In genomic region chr12:114855678-114856077, GRCh38 we compare ENCODE assay signal across 33 cellular contexts.
DNase-seq lines count a peak whose midpoint lies in the region; ATAC-seq, FAIRE-seq and TF ChIP-seq lines count a peak whose summit lies in the region.
"Had no signal": no experiment of that assay in that cellular context is flagged by ENCODE, and none has a peak within 500 bp of the region (broad histone marks: within the 10 kb centered on the region; RNA-seq: fewer than 3 reads in every experiment).

No MANE protein-coding gene starts in this region.

- RAD21 ChIA-PET in GM12878 (lab: Charles Lee; ENCODE audit: unreplicated experiment) = no interaction called here

- DNase-seq in HepG2 (ENCODE audit: low spot score) = no peak
- no peak for DNase-seq in right lobe of liver
- DNase-seq in GM12878 (ENCODE audit: low read depth, low spot score) = no peak
- no peak for DNase-seq in K562 (ENCODE audit: extremely low read depth in 1 of 4, low spot score in 3 of 4)
- no peak for DNase-seq in MG63
- DNase-seq: 8988T; ACHN; AML-193; BE2C; C1 segment of cervical spinal cord; Caco-2; Calu3; CD4-positive, alpha-beta memory T cell; CD4-positive, alpha-beta T cell; CD4-positive, CD25-positive, alpha-beta regulatory T cell; CD8-positive, alpha-beta memory T cell; CD8-positive, alpha-beta T cell; COR-L47; DMS 273 treated with DMSO at 0.1 percent for 48 hours; DMS153; DMS53; DMS79; DMS79 treated with DMSO at 0.1 percent for 48 hours; DND-41; EL had no signal

- no peak for ATAC-seq in HepG2
- no peak for ATAC-seq in right lobe of liver
- no peak for ATAC-seq in GM12878
- no peak for ATAC-seq in K562
- no peak for ATAC-seq in HG03280 (IDR thresholded peaks at IDR 0.05; ENCODE audit: unreplicated experiment)
- ATAC-seq: A549; CD8-positive, alpha-beta T cell had no signal

- CTCF ChIA-PET in HepG2 (lab: Yijun Ruan, JAX; ENCODE audit: low intra/inter-chr PET ratio, low total read pairs) (no interaction called here), GM12878 (lab: Yijun Ruan, JAX) (no interaction called here), K562 (lab: Yijun Ruan, JAX; ENCODE audit: low intra/inter-chr PET ratio) (no interaction called here)

- in situ Hi-C loops in HepG2 (cut with HindIII; ENCODE audit: extremely low pct_ligation_motif_present, low pct_unique_long_range_greater_than_20kb) = no loop called here
- in situ Hi-C loops in GM12878 (cut with MboI) = no loop called here
- in situ Hi-C loops in K562 (cut with MboI) = no loop called here

- H3K4me2 ChIP-seq in HepG2 (ENCODE audit: low read depth, low read length) = no peak overlapping the region
- H3K4me2 ChIP-seq in GM12878 (ENCODE audit: control insufficient read depth, insufficient read depth) = no peak overlapping the region
- H3K4me2 ChIP-seq in K562 (ENCODE audit: insufficient read depth, low read length) = no peak overlapping the region
- H3K4me2 ChIP-seq: A549; BLaER1; BLaER1 treated with 17β-estradiol and CSF1 and Interleukin-3, amounts not matched to agents 10 nM and 100 nM had no signal

- H4K20me1 ChIP-seq in HepG2 (ENCODE audit: insufficient read depth, low read length) = no peaks in the 10 kb centered on the region
- no peaks in the 10 kb centered on the region for H4K20me1 ChIP-seq in GM12878 (ENCODE audit: control insufficient read depth, insufficient read depth)
- no peaks in the 10 kb centered on the region for H4K20me1 ChIP-seq in K562 (replicated peaks; ENCODE audit: control insufficient read depth, insufficient read depth, low read length)
- H4K20me1 ChIP-seq: BLaER1; BLaER1 treated with 17β-estradiol and CSF1 and Interleukin-3, amounts not matched to agents 10 nM and 100 nM had no signal

- no peak for TF ChIP-seq RAD21 in HepG2 (CRISPR knock-in tag; IDR thresholded peaks at IDR 0.05)
- TF ChIP-seq RAD21 in GM12878 (IDR thresholded peaks at IDR 0.05; ENCODE audit: insufficient read depth, low read depth, low read length) = no peak
- TF ChIP-seq RAD21 in K562 (CRISPR knock-in tag; conservative IDR thresholded peaks at IDR 0.05 in 1 of 2, IDR thresholded peaks at IDR 0.05 in 1 of 2) = no peak

- H2AFZ ChIP-seq in HepG2 (ENCODE audit: low read length) (no peak overlapping the region), GM12878 (ENCODE audit: control insufficient read depth, low read depth, low read length) (no peak overlapping the region), K562 (ENCODE audit: low read depth, low read length) (no peak overlapping the region)

- H3K36me3 ChIP-seq in HepG2 (replicated peaks in 1 of 2; ENCODE audit: control insufficient read depth in 1 of 2, insufficient read depth in 2 of 2, low read length in 2 of 2) (no peaks in the 10 kb centered on the region), right lobe of liver (no peaks in the 10 kb centered on the region), GM12878 (ENCODE audit: control insufficient read depth in 2 of 2, insufficient read depth in 2 of 2, low read length in 1 of 2) (no peaks in the 10 kb centered on the region), K562 (ENCODE audit: control insufficient read depth, insufficient read depth, low read length) (no peaks in the 10 kb centered on the region), MG63 (no peaks in the 10 kb centered on the region)
- H3K36me3 ChIP-seq: BE2C; BLaER1; BLaER1 treated with 17β-estradiol and CSF1 and Interleukin-3, amounts not matched to agents 10 nM and 100 nM had no signal

- FAIRE-seq in HepG2 (lab: Jason Lieb, UNC) (no peak), GM12878 (lab: Jason Lieb, UNC) (no peak), K562 (lab: Jason Lieb, UNC) (no peak)
- FAIRE-seq: A204.1, A549, D721Med had no signal

- no peaks in the 10 kb centered on the region for H3K9me1 ChIP-seq in K562 (ENCODE audit: control insufficient read depth, insufficient read depth, low read length)

- no TSS peak for BruUV-seq in HepG2 (replicated peaks; lab: Mats Ljungman, UMichigan)
- no TSS peak for BruUV-seq in GM12878 (replicated peaks; lab: Mats Ljungman, UMichigan)
- no TSS peak for BruUV-seq in K562 (replicated peaks; lab: Mats Ljungman, UMichigan)

- H3K27me3 ChIP-seq in HepG2 (ENCODE audit: control insufficient read depth in 1 of 2, insufficient read depth in 2 of 2, low read length in 2 of 2) (no peaks in the 10 kb centered on the region), right lobe of liver (no peaks in the 10 kb centered on the region), GM12878 (replicated peaks in 1 of 2; ENCODE audit: control insufficient read depth in 2 of 2, insufficient read depth in 2 of 2, low read length in 1 of 2) (no peaks in the 10 kb centered on the region), K562 (ENCODE audit: control insufficient read depth in 2 of 2, insufficient read depth in 2 of 2, low read length in 2 of 2) (no peaks in the 10 kb centered on the region), MG63 (no peaks in the 10 kb centered on the region)
- H3K27me3 ChIP-seq: BE2C; BLaER1; BLaER1 treated with 17β-estradiol and CSF1 and Interleukin-3, amounts not matched to agents 10 nM and 100 nM had no signal

- TF ChIP-seq EP300 in HepG2 (IDR thresholded peaks at IDR 0.05; ENCODE audit: low read depth in 2 of 2, low read length in 2 of 2) (no peak), HepG2 (CRISPR knock-in tag; IDR thresholded peaks at IDR 0.05; ENCODE audit: borderline replicate concordance) (no peak), GM12878 (IDR thresholded peaks at IDR 0.05; ENCODE audit: borderline replicate concordance in 1 of 2, control insufficient read depth in 1 of 2, low read depth in 2 of 2, low read length in 2 of 2) (no peak), K562 (IDR thresholded peaks at IDR 0.05; ENCODE audit: low read length) (no peak)

- SMC1A ChIA-PET in GM12878 (lab: Charles Lee; ENCODE audit: uncharacterized antibody, unreplicated experiment) = no interaction called here

- no peaks in the 10 kb centered on the region for H3K79me2 ChIP-seq in HepG2 (ENCODE audit: insufficient read depth, low read length)
- no peaks in the 10 kb centered on the region for H3K79me2 ChIP-seq in GM12878 (ENCODE audit: control insufficient read depth, insufficient read depth, low read length)
- H3K79me2 ChIP-seq in K562 (ENCODE audit: control insufficient read depth, insufficient read depth, low read length) = no peaks in the 10 kb centered on the region

- H3K27ac ChIP-seq in HepG2 (ENCODE audit: extremely low read length, insufficient read depth, low read length) (no peak overlapping the region), right lobe of liver (no peak overlapping the region), GM12878 (ENCODE audit: control insufficient read depth, insufficient read depth) (no peak overlapping the region), K562 (ENCODE audit: extremely low read depth, low read depth, low read length) (no peak overlapping the region)
- H3K27ac ChIP-seq: 22Rv1; A549; BLaER1; BLaER1 treated with 17β-estradiol and CSF1 and Interleukin-3, amounts not matched to agents 10 nM and 100 nM; C4-2B had no signal

- no peaks in the 10 kb centered on the region for H3K9me3 ChIP-seq in HepG2 (ENCODE audit: low read length)
- no peaks in the 10 kb centered on the region for H3K9me3 ChIP-seq in right lobe of liver
- no peaks in the 10 kb centered on the region; the same call in 2 of the 3 replicates for H3K9me3 ChIP-seq in GM12878 (replicated peaks; ENCODE audit: control insufficient read depth, insufficient read depth, low read length)
- H3K9me3 ChIP-seq in K562 (replicated peaks; ENCODE audit: control insufficient read depth, insufficient read depth, low read depth, low read length) = no peaks in the 10 kb centered on the region
- no peaks in the 10 kb centered on the region for H3K9me3 ChIP-seq in MG63
- H3K9me3 ChIP-seq: BE2C had no signal

- H3K4me1 ChIP-seq in HepG2 (ENCODE audit: insufficient read depth, low read length) = peaks cover 11% of the 10 kb centered on the region
- peaks cover 0 to 14% (median 0%) of the 10 kb centered on the region in 4 donors for H3K4me1 ChIP-seq in right lobe of liver
- no peaks in the 10 kb centered on the region for H3K4me1 ChIP-seq in GM12878 (ENCODE audit: control insufficient read depth, insufficient read depth, low read length)
- H3K4me1 ChIP-seq in K562 (replicated peaks in 1 of 2; ENCODE audit: control insufficient read depth in 2 of 2, insufficient read depth in 2 of 2, low read length in 2 of 2) = no peaks in the 10 kb centered on the region
- H3K4me1 ChIP-seq: A549, BE2C, Caco-2 had no signal

- POLR2A ChIA-PET in HepG2 (lab: Yijun Ruan, JAX) (no interaction called here), GM12878 (lab: Charles Lee) (no interaction called here), K562 (lab: Yijun Ruan, JAX) (interaction anchor here (0.6 kb wide), 1 partner anchor 202 kb away, joined by 3 read pairs; no protein-coding TSS in a partner anchor)

- 64% methylated on average over 3 of the region's 3 CpGs for WGBS in HepG2 (ENCODE audit: low lambda C conversion rate)
- WGBS in right lobe of liver (ENCODE audit: insufficient coverage, low coverage, low lambda C conversion rate, missing lambda C conversion rate) = 87% methylated on average over 3 of the region's 3 CpGs
- 28% methylated on average over 3 of the region's 3 CpGs for WGBS in GM12878 (ENCODE audit: insufficient coverage, insufficient replicate concordance, low lambda C conversion rate, missing lambda C conversion rate)
- WGBS in K562 (ENCODE audit: insufficient coverage, low coverage, missing lambda C conversion rate) = 0% methylated on average over 3 of the region's 3 CpGs

- no peak for TF ChIP-seq POLR2A in HepG2 (IDR thresholded peaks at IDR 0.05; ENCODE audit: insufficient read depth in 1 of 2, low read depth in 2 of 2, low read length in 2 of 2)
- TF ChIP-seq POLR2A in right lobe of liver (IDR thresholded peaks at IDR 0.05) = no peak
- TF ChIP-seq POLR2A in GM12878 (IDR thresholded peaks at IDR 0.05; ENCODE audit: low read depth, low read length) = no peak
- TF ChIP-seq POLR2A in K562 (conservative IDR thresholded peaks at IDR 0.05) = no peak

- H3K9ac ChIP-seq in HepG2 (ENCODE audit: insufficient read depth, low read depth, low read length) = no peak overlapping the region
- H3K9ac ChIP-seq in GM12878 (ENCODE audit: control insufficient read depth, insufficient read depth, low read length) = no peak overlapping the region
- H3K9ac ChIP-seq in K562 (ENCODE audit: insufficient read depth in 1 of 2, low read depth in 2 of 2, low read length in 2 of 2) = no peak overlapping the region
- H3K9ac ChIP-seq: BLaER1; BLaER1 treated with 17β-estradiol and CSF1 and Interleukin-3, amounts not matched to agents 10 nM and 100 nM had no signal

- H3K4me3 ChIP-seq in HepG2 (replicated peaks in 1 of 3; ENCODE audit: insufficient read depth in 1 of 3, low read depth in 2 of 3, low read length in 3 of 3) (no peak overlapping the region), right lobe of liver (no peak overlapping the region), GM12878 (no peak overlapping the region), K562 (no peak overlapping the region), MG63 (no peak overlapping the region)
- H3K4me3 ChIP-seq: A549; BLaER1; BLaER1 treated with 17β-estradiol and CSF1 and Interleukin-3, amounts not matched to agents 10 nM and 100 nM had no signal

- intact Hi-C loops in HepG2 (cut with micrococcal nuclease; ENCODE audit: unreplicated experiment) = no loop called here
- intact Hi-C loops in right lobe of liver (cut with DNase I) = no loop called here
- intact Hi-C loops in GM12878 (cut with micrococcal nuclease; ENCODE audit: unreplicated experiment) = no loop called here
- intact Hi-C loops in K562 (cut with micrococcal nuclease) = no loop called here

- TF ChIP-seq CTCF in HepG2 (CRISPR knock-in tag; IDR thresholded peaks at IDR 0.05) (no peak), right lobe of liver (IDR thresholded peaks at IDR 0.05) (no peak), GM12878 (IDR thresholded peaks at IDR 0.05 in 2 of 3, conservative IDR thresholded peaks at IDR 0.05 in 1 of 3; ENCODE audit: control insufficient read depth in 2 of 3, extremely low read depth in 1 of 3, insufficient read depth in 1 of 3, low read depth in 3 of 3, low read length in 3 of 3) (no peak), K562 (IDR thresholded peaks at IDR 0.05 in 2 of 3, conservative IDR thresholded peaks at IDR 0.05 in 1 of 3; ENCODE audit: insufficient read depth in 2 of 3, low read depth in 1 of 3, low read length in 3 of 3) (no peak)

Comparison
In these comparisons a context has a peak if more than half of its experiments do, and no peak if none do; other contexts are left out.
1. Of the 241 proteins assayed by ChIP-seq in both HepG2 and K562: peak only in HepG2: none; only in K562: none; in both: ZBTB40; in neither: 240.